ENCODE assay signal across 8 cellular contexts in genomic region chrX:5752831-5753230, GRCh38.
"Had no signal": no experiment of that assay in that cellular context is flagged by ENCODE, and none has a peak within 500 bp of the region (broad histone marks: within the 10 kb centered on the region; RNA-seq: fewer than 3 reads in every experiment).

No MANE protein-coding gene starts in this region.

- DNase-seq: GM23248, GOT3, H7, H9, HCEC 1CT, HFFc6 had no signal

- H3K36me3 ChIP-seq: HAP-1 had no signal

- H3K4me3 ChIP-seq: GM23248, GM23338, HAP-1 had no signal

- H3K9me3 ChIP-seq: HAP-1 had no signal

- H3K9ac ChIP-seq: GM23248 had no signal

- H3K27ac ChIP-seq: GM23248 had no signal

- H3K4me1 ChIP-seq: HAP-1 had no signal
